In the genomic region with DNA sequence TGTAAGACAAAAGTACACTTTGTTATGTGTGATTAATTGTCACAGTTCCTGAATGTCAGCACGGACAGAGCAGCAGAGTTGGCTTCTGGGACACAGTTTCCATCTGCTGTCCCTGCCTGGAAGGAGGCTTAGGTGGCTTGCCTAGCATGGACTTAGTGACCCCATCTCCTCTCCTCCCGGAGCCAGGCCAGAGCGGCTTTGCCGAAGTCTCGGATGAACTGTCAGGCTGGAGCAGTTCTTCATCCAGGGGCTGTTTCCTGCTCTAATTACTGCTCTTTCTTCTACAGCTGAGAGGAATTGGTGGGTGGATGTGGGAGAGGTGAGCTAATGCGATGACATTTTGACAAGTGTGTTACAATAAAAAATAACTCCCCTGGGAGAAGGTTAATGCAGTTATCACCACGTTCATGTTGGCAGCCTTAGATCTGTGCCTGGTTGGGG, we compare ENCODE assay signal across 14 cellular contexts.
DNase-seq lines count a peak whose midpoint lies in the region; ATAC-seq and TF ChIP-seq lines count a peak whose summit lies in the region.
"Had no signal": no experiment of that assay in that cellular context is flagged by ENCODE, and none has a peak within 500 bp of the region (broad histone marks: within the 10 kb centered on the region; RNA-seq: fewer than 3 reads in every experiment).

No MANE protein-coding gene starts in this region.

- no peak overlapping the region for H2BK120ac ChIP-seq in trophoblast cell (ENCODE audit: insufficient read depth, low read length, poor library complexity)

- ATAC-seq in omental fat pad (ENCODE audit: low FRiP score) = peak; percentile 37
- ATAC-seq: T-helper 17 cell had no signal

- H3K4me2 ChIP-seq in trophoblast cell (ENCODE audit: low read length) = no peak overlapping the region

- DNase-seq in CD14-positive monocyte (ENCODE audit: low spot score) = no peak
- no peak for DNase-seq in HEK293T (ENCODE audit: extremely low spot score)
- DNase-seq in dermis blood vessel endothelial cell = peak; percentile 53
- no peak for DNase-seq in omental fat pad (ENCODE audit: low spot score)
- DNase-seq in trophoblast cell = no peak
- no peak for DNase-seq in 8988T
- DNase-seq in activated T-cell treated with anti-CD3 and anti-CD28 coated beads, Interleukin-2, amount 50 U/mL, for 24 hours = no peak
- DNase-seq: activated CD4-positive, alpha-beta T cell treated with anti-CD3 and anti-CD28 coated beads for 1 hour; GDM1; NCI-H526; stimulated activated CD4-positive, alpha-beta T cell treated with anti-CD3 and anti-CD28 coated beads, Interleukin-1b, Interleukin-23, amount 100 ng/mL, for 48 hours; T-helper 17 cell; transverse colon had no signal

- no peak overlapping the region for H2BK12ac ChIP-seq in trophoblast cell (ENCODE audit: low read length)

- no peak overlapping the region for H3K23ac ChIP-seq in trophoblast cell (ENCODE audit: low read length)

- no peak overlapping the region for H4K8ac ChIP-seq in trophoblast cell (ENCODE audit: low read depth, low read length)

- POLR2A ChIA-PET in HEK293T (lab: Yijun Ruan, JAX) = no interaction called here

- H3K14ac ChIP-seq in trophoblast cell (ENCODE audit: low read length) = no peak overlapping the region

- H3K27ac Mint-ChIP-seq in CD14-positive monocyte = peak overlapping the region; percentile 49 to 85 (median 77)
- no peak overlapping the region for H3K27ac Mint-ChIP-seq in activated T-cell treated with anti-CD3 and anti-CD28 coated beads, Interleukin-2, amount 50 U/mL, for 24 hours
- H3K27ac Mint-ChIP-seq: T-helper 17 cell had no signal

- H3K4me1 ChIP-seq in trophoblast cell (ENCODE audit: control insufficient read depth in 1 of 2, insufficient read depth in 2 of 2, low read length in 2 of 2) = no peaks in the 10 kb centered on the region
- H3K4me1 ChIP-seq: prostate gland, transverse colon had no signal

- H3K27me3 ChIP-seq in trophoblast cell (ENCODE audit: insufficient read depth, low read length) = no peaks in the 10 kb centered on the region
- H3K27me3 ChIP-seq: transverse colon had no signal

- no peak overlapping the region for H2AK5ac ChIP-seq in trophoblast cell (ENCODE audit: low read length)

- no peaks in the 10 kb centered on the region for H3K79me1 ChIP-seq in trophoblast cell (ENCODE audit: low read length)

- peaks cover 0 to 9% of the 10 kb centered on the region in 2 donors for H3K36me3 Mint-ChIP-seq in CD14-positive monocyte
- no peaks in the 10 kb centered on the region for H3K36me3 Mint-ChIP-seq in activated T-cell treated with anti-CD3 and anti-CD28 coated beads, Interleukin-2, amount 50 U/mL, for 24 hours (ENCODE audit: low read depth)

- no peaks in the 10 kb centered on the region for H3K36me3 ChIP-seq in trophoblast cell (ENCODE audit: control insufficient read depth in 1 of 2, insufficient read depth in 2 of 2, low read length in 2 of 2)
- H3K36me3 ChIP-seq: prostate gland, transverse colon had no signal

- no peak overlapping the region for H2AFZ ChIP-seq in trophoblast cell (ENCODE audit: insufficient read depth, low read length, poor library complexity)

- no peak overlapping the region for H3K9ac ChIP-seq in trophoblast cell (ENCODE audit: low read length)

- no peaks in the 10 kb centered on the region for H3K9me3 ChIP-seq in trophoblast cell (ENCODE audit: insufficient read depth, low read depth, low read length)
- H3K9me3 ChIP-seq: prostate gland, transverse colon had no signal

- peaks cover 0 to 2% (median 0%) of the 10 kb centered on the region in 7 donors for H3K9me3 Mint-ChIP-seq in CD14-positive monocyte
- peaks cover 3% of the 10 kb centered on the region for H3K9me3 Mint-ChIP-seq in activated T-cell treated with anti-CD3 and anti-CD28 coated beads, Interleukin-2, amount 50 U/mL, for 24 hours

- no peak overlapping the region for H3K27ac ChIP-seq in trophoblast cell (ENCODE audit: low read depth, low read length)
- H3K27ac ChIP-seq: prostate gland, transverse colon had no signal

- no peak overlapping the region for H4K91ac ChIP-seq in trophoblast cell (ENCODE audit: low read depth, low read length)

- H3K4me1 Mint-ChIP-seq in CD14-positive monocyte = peaks cover 65% of the 10 kb centered on the region
- peaks cover 9% of the 10 kb centered on the region for H3K4me1 Mint-ChIP-seq in activated T-cell treated with anti-CD3 and anti-CD28 coated beads, Interleukin-2, amount 50 U/mL, for 24 hours (ENCODE audit: low read depth)

- CTCF ChIA-PET in HEK293T (lab: Yijun Ruan, JAX) = interaction anchor here (0.7 kb wide), 2 partner anchors 11 to 59 kb away, joined by 3 to 4 read pairs; no protein-coding TSS in a partner anchor

- no peak overlapping the region for H3K4me3 ChIP-seq in trophoblast cell (ENCODE audit: low read depth, low read length)
- H3K4me3 ChIP-seq: prostate gland, transverse colon had no signal

- no peak overlapping the region for H2BK5ac ChIP-seq in trophoblast cell (ENCODE audit: low read depth, low read length, poor library complexity)

- H4K12ac ChIP-seq in trophoblast cell (ENCODE audit: low read depth, low read length) = no peak overlapping the region

- intact Hi-C loops in CD14-positive monocyte (cut with micrococcal nuclease) = no loop called here

- peak overlapping the region in 1 of 2 donors; percentile 30 for H3K4me3 Mint-ChIP-seq in CD14-positive monocyte
- H3K4me3 Mint-ChIP-seq in activated T-cell treated with anti-CD3 and anti-CD28 coated beads, Interleukin-2, amount 50 U/mL, for 24 hours = no peak overlapping the region
- H3K4me3 Mint-ChIP-seq: T-helper 17 cell had no signal

- no peaks in the 10 kb centered on the region for H3K79me2 ChIP-seq in trophoblast cell (ENCODE audit: control insufficient read depth, insufficient read depth, low read length, poor library complexity)

- peaks cover 0 to 2% (median 0%) of the 10 kb centered on the region in 3 donors for H3K27me3 Mint-ChIP-seq in CD14-positive monocyte (ENCODE audit: low read depth in 3 of 3)
- peaks cover 7% of the 10 kb centered on the region for H3K27me3 Mint-ChIP-seq in activated T-cell treated with anti-CD3 and anti-CD28 coated beads, Interleukin-2, amount 50 U/mL, for 24 hours

- no peak overlapping the region for H3K4ac ChIP-seq in trophoblast cell (ENCODE audit: low read depth, low read length)

- no CpG with 5 or more reads among the region's 7 CpGs for WGBS in trophoblast cell (ENCODE audit: extremely low coverage, insufficient coverage, insufficient read length)

- TF ChIP-seq CTCF in CD14-positive monocyte (IDR thresholded peaks at IDR 0.05) (no peak), omental fat pad (IDR thresholded peaks at IDR 0.05) (no peak)

- H3K18ac ChIP-seq in trophoblast cell (ENCODE audit: low read length) = no peak overlapping the region

TF ChIP-seq in HEK293T, 16 proteins besides CTCF, POLR2A, EP300 and RAD21:
- TF ChIP-seq PKNOX1 (IDR thresholded peaks at IDR 0.05) = peak; percentile 19; the same call in 1 of the 2 replicates
- TF ChIP-seq NFRKB (IDR thresholded peaks at IDR 0.05) = no peak
- TF ChIP-seq FOXK2 (IDR thresholded peaks at IDR 0.05) = no peak
